In genomic region chr19:12985049-12985776, GRCh38 we compare ENCODE assay signal across 9 cellular contexts. TPM values are rescaled to one million over a fixed set of nuclear protein-coding genes. Genes with fewer than 3 reads are reported as not detected.
A peak's percentile ranks its signal among the peaks of the same experiment; 100 is the strongest.
DNase-seq lines count a peak whose midpoint lies in the region; ATAC-seq and TF ChIP-seq lines count a peak whose summit lies in the region.
"Had no signal": no experiment of that assay in that cellular context is flagged by ENCODE, and none has a peak within 500 bp of the region (broad histone marks: within the 10 kb centered on the region; RNA-seq: fewer than 3 reads in every experiment).

No MANE protein-coding gene starts in this region.

- CTCF ChIA-PET in CD4-positive, alpha-beta memory T cell (lab: Charles Lee; ENCODE audit: partially characterized antibody), result interaction anchor here (1.0 to 15.7 kb wide), 6 partner anchors 9 to 286 kb away, joined by 3 to 248 read pairs (median 6); no protein-coding TSS in a partner anchor

- H3K9me2 ChIP-seq in MM.1S (replicated peaks; ENCODE audit: insufficient read depth, low read length), result no peaks in the 10 kb centered on the region

- H3K4me3 Mint-ChIP-seq in CD4-positive, alpha-beta memory T cell, result no peak overlapping the region
- H3K4me3 Mint-ChIP-seq: activated CD8-positive, alpha-beta memory T cell treated with anti-CD3 and anti-CD28 coated beads, Interleukin-2, amount 10 ng/mL, durations not matched to agents 7 days and 5 days had no signal

- POLR2A ChIA-PET in CD4-positive, alpha-beta memory T cell (lab: Charles Lee; ENCODE audit: partially characterized antibody), result interaction anchor here (0.5 kb wide), 1 partner anchor 8 kb away, joined by 3 read pairs; no protein-coding TSS in a partner anchor

- H3K36me3 Mint-ChIP-seq in CD4-positive, alpha-beta memory T cell, result no peaks in the 10 kb centered on the region
- H3K36me3 Mint-ChIP-seq: activated CD8-positive, alpha-beta memory T cell treated with anti-CD3 and anti-CD28 coated beads, Interleukin-2, amount 10 ng/mL, durations not matched to agents 7 days and 5 days had no signal

- H3K36me3 ChIP-seq in CD4-positive, alpha-beta memory T cell (ENCODE audit: insufficient read depth, low read length), result no peaks in the 10 kb centered on the region
- H3K36me3 ChIP-seq in MM.1S (replicated peaks; ENCODE audit: insufficient read depth, low read length), result no peaks in the 10 kb centered on the region

- no peaks in the 10 kb centered on the region for H3K9me3 Mint-ChIP-seq in CD4-positive, alpha-beta memory T cell

- H3K9me3 ChIP-seq in CD4-positive, alpha-beta memory T cell (ENCODE audit: control insufficient read depth in 1 of 2, low read length in 2 of 2), result no peaks in the 10 kb centered on the region
- no peaks in the 10 kb centered on the region for H3K9me3 ChIP-seq in MM.1S (replicated peaks; ENCODE audit: insufficient read depth, low read length)

- peaks cover 18% of the 10 kb centered on the region for H3K4me1 ChIP-seq in CD4-positive, alpha-beta memory T cell (ENCODE audit: insufficient read depth, low read length)
- peaks cover 33% of the 10 kb centered on the region for H3K4me1 ChIP-seq in MM.1S (ENCODE audit: low read length)

- intact Hi-C loops in CD4-positive, alpha-beta memory T cell (cut with micrococcal nuclease), result loop anchor here (5.0 kb wide), 1 partner anchor 747 kb away; no protein-coding TSS in a partner anchor

- H3K4me1 Mint-ChIP-seq in CD4-positive, alpha-beta memory T cell, result peaks cover 0 to 13% (median 4%) of the 10 kb centered on the region in 4 donors

- ATAC-seq in esophagus mucosa (peak; percentile 62), omental fat pad (ENCODE audit: low FRiP score) (peak; percentile 22), HG03565 (IDR thresholded peaks at IDR 0.05; ENCODE audit: unreplicated experiment) (no peak), GM19324 (IDR thresholded peaks at IDR 0.05; ENCODE audit: low FRiP score, unreplicated experiment) (no peak)
- ATAC-seq: activated CD8-positive, alpha-beta memory T cell treated with anti-CD3 and anti-CD28 coated beads, Interleukin-2, amount 10 ng/mL, durations not matched to agents 7 days and 5 days had no signal

- no peak overlapping the region for H3K9ac ChIP-seq in MM.1S (ENCODE audit: low read length)

- TF ChIP-seq CTCF in MM.1S (IDR thresholded peaks at IDR 0.05; ENCODE audit: low read length), result no peak
- no peak for TF ChIP-seq CTCF in omental fat pad (IDR thresholded peaks at IDR 0.05)

- H2AFZ ChIP-seq in MM.1S (ENCODE audit: low read length), result no peak overlapping the region

- peak overlapping the region in 6 of 7 donors; percentile 9 to 87 (median 60) for H3K27ac Mint-ChIP-seq in CD4-positive, alpha-beta memory T cell
- H3K27ac Mint-ChIP-seq: activated CD8-positive, alpha-beta memory T cell treated with anti-CD3 and anti-CD28 coated beads, Interleukin-2, amount 10 ng/mL, durations not matched to agents 7 days and 5 days had no signal

- peak overlapping the region; percentile 27 for H3K4me2 ChIP-seq in MM.1S (ENCODE audit: low read depth, low read length)

- peaks cover 0 to 5% of the 10 kb centered on the region in 2 donors for H3K27me3 Mint-ChIP-seq in CD4-positive, alpha-beta memory T cell

- no peaks in the 10 kb centered on the region for H3K27me3 ChIP-seq in CD4-positive, alpha-beta memory T cell (ENCODE audit: insufficient read depth, low read length)
- H3K27me3 ChIP-seq in MM.1S (replicated peaks; ENCODE audit: insufficient read depth, low read length), result peaks cover 27% of the 10 kb centered on the region

- H4K20me1 ChIP-seq in MM.1S (ENCODE audit: insufficient read depth, low read length), result no peaks in the 10 kb centered on the region

- H3K4me3 ChIP-seq in CD4-positive, alpha-beta memory T cell (ENCODE audit: low read length in 2 of 2), result no peak overlapping the region
- no peak overlapping the region for H3K4me3 ChIP-seq in MM.1S (ENCODE audit: low read length)

- no peaks in the 10 kb centered on the region for H3K79me2 ChIP-seq in MM.1S (ENCODE audit: low read length)

- no peak for DNase-seq in CD4-positive, alpha-beta memory T cell
- DNase-seq in MM.1S (peak; percentile 51), omental fat pad (ENCODE audit: low spot score) (no peak), T1000 (lab: John Stamatoyannopoulos, UW) (no peak), DMS153 (lab: John Stamatoyannopoulos, UW) (no peak)
- DNase-seq: activated CD8-positive, alpha-beta memory T cell treated with anti-CD3 and anti-CD28 coated beads, Interleukin-2, amount 10 ng/mL, durations not matched to agents 7 days and 5 days had no signal

- H3K27ac ChIP-seq in CD4-positive, alpha-beta memory T cell (ENCODE audit: low read depth, low read length), result no peak overlapping the region
- H3K27ac ChIP-seq in MM.1S (ENCODE audit: low read length), result no peak overlapping the region

- no peaks in the 10 kb centered on the region for H3F3A ChIP-seq in MM.1S (ENCODE audit: insufficient read depth, low read length)

RNA-seq across cellular contexts. Expression of gene NFIX, which starts 10.1 kb away (rescaled TPM):
- total RNA-seq in CD4-positive, alpha-beta memory T cell, result 1 to 10 TPM; 4.0 to 5.4 TPM
- under 1 TPM in 1 of 2 donors, not detected in 1; 0.09 TPM for polyA plus RNA-seq in CD4-positive, alpha-beta memory T cell
- total RNA-seq in esophagus mucosa, result 101 TPM
- total RNA-seq in omental fat pad, result 10 to 100 TPM; 39.5 to 53.1 (median 43.0) TPM

RNA-seq across cellular contexts. Expression of gene DAND5, which starts 15.8 kb away (rescaled TPM):
- not detected for total RNA-seq in CD4-positive, alpha-beta memory T cell
- polyA plus RNA-seq in CD4-positive, alpha-beta memory T cell, result not detected
- not detected for total RNA-seq in esophagus mucosa
- under 1 TPM in 1 of 4 donors, not detected in 3; 0.56 TPM for total RNA-seq in omental fat pad

RNA-seq across cellular contexts. Expression of gene GADD45GIP1, which starts 28.2 kb away (rescaled TPM):
- total RNA-seq in CD4-positive, alpha-beta memory T cell, result 10 to 100 TPM; 14.7 to 17.9 TPM
- polyA plus RNA-seq in CD4-positive, alpha-beta memory T cell, result 10 to 100 TPM; 61.0 to 65.1 TPM
- total RNA-seq in esophagus mucosa, result 20.7 TPM
- 10 to 100 TPM; 27.2 to 37.7 (median 32.8) TPM for total RNA-seq in omental fat pad

RNA-seq across cellular contexts. Expression of gene RAD23A, which starts 39.6 kb away (rescaled TPM):
- 10 to 100 TPM; 88.6 to 98.4 TPM for total RNA-seq in CD4-positive, alpha-beta memory T cell
- 100 to 1,000 TPM in 1 of 2 donors, 10 to 100 TPM in 1; 77.0 to 105 TPM for polyA plus RNA-seq in CD4-positive, alpha-beta memory T cell
- total RNA-seq in esophagus mucosa (65.6 TPM), omental fat pad (100 to 1,000 TPM in 1 of 4 donors, 10 to 100 TPM in 3; 65.6 to 119 (median 91.1) TPM)

RNA-seq across cellular contexts. Expression of gene CALR, which starts 46.8 kb away (rescaled TPM):
- 100 to 1,000 TPM; 484 to 499 TPM for total RNA-seq in CD4-positive, alpha-beta memory T cell
- 100 to 1,000 TPM in 1 of 2 donors, 10 to 100 TPM in 1; 87.5 to 151 TPM for polyA plus RNA-seq in CD4-positive, alpha-beta memory T cell
- total RNA-seq in esophagus mucosa (586 TPM), omental fat pad (100 to 1,000 TPM; 349 to 570 (median 439) TPM)

Comparison
In these comparisons a context has a peak if more than half of its experiments do, and no peak if none do; other contexts are left out.
1. ATAC-seq: peak in esophagus mucosa (single experiment) and omental fat pad (single experiment); none in HG03565 (single experiment) and GM19324 (single experiment).
2. RNA of gene NFIX, which starts 10.1 kb away (total RNA-seq): 101 TPM in esophagus mucosa (single experiment) and 39.5 to 53.1 TPM in omental fat pad; 4.0 to 5.4 TPM in CD4-positive, alpha-beta memory T cell; every median in the first group is over 4 times any median in the second.